ENCODE assay signal across 14 cellular contexts in genomic region chr12:40647651-40648050, GRCh38. TPM values are rescaled to one million over a fixed set of nuclear protein-coding genes. Genes with fewer than 3 reads are reported as not detected.
"Had no signal": no experiment of that assay in that cellular context is flagged by ENCODE, and none has a peak within 500 bp of the region (broad histone marks: within the 10 kb centered on the region; RNA-seq: fewer than 3 reads in every experiment).

No MANE protein-coding gene starts in this region.

- H3K27me3 Mint-ChIP-seq: activated naive CD8-positive, alpha-beta T cell treated with anti-CD3 and anti-CD28 coated beads for 36 hours; brain had no signal

- H3K36me3 ChIP-seq: neural progenitor cell, pancreas had no signal

- H3K4me3 ChIP-seq: neural progenitor cell, pancreas had no signal

- H3K4me1 Mint-ChIP-seq: activated naive CD8-positive, alpha-beta T cell treated with anti-CD3 and anti-CD28 coated beads for 36 hours had no signal

- H3K4me1 ChIP-seq: pancreas had no signal

- H3K36me3 Mint-ChIP-seq: activated naive CD8-positive, alpha-beta T cell treated with anti-CD3 and anti-CD28 coated beads for 36 hours; brain had no signal

- H3K27me3 ChIP-seq: neural progenitor cell, pancreas had no signal

- H3K9me3 ChIP-seq: pancreas had no signal

- ATAC-seq: pancreas; sciatic nerve; stimulated activated naive CD8-positive, alpha-beta T cell treated with anti-CD3 and anti-CD28 coated beads, Interleukin-15, Interleukin-2, amounts not matched to agents 100 U/mL and 50 U/mL, for 24 hours had no signal

- H3K27ac Mint-ChIP-seq: activated naive CD8-positive, alpha-beta T cell treated with anti-CD3 and anti-CD28 coated beads for 36 hours; activated T-helper 1 cell treated with anti-CD3 and anti-CD28 coated beads, Interleukin-12 subunit alpha, Interleukin-12 subunit beta, Interleukin-2, Interleukin-4 antibody, amounts not matched to agents 30 ng/mL and 10 ng/mL and 1 ng/mL, durations not matched to agents 14 hours and 24 hours and 36 hours; neural progenitor cell had no signal

- DNase-seq: activated naive CD8-positive, alpha-beta T cell treated with anti-CD3 and anti-CD28 coated beads for 36 hours; amygdala; effector CD8-positive, alpha-beta T cell; hippocampal formation; kidney glomerular epithelial cell; midbrain; pancreas; stimulated activated naive CD8-positive, alpha-beta T cell treated with anti-CD3 and anti-CD28 coated beads, Interleukin-15, Interleukin-2, amounts not matched to agents 100 U/mL and 50 U/mL, for 24 hours had no signal

- H3K27ac ChIP-seq: neural progenitor cell, pancreas had no signal

- H3K4me3 Mint-ChIP-seq: activated naive CD8-positive, alpha-beta T cell treated with anti-CD3 and anti-CD28 coated beads for 36 hours; activated T-helper 1 cell treated with anti-CD3 and anti-CD28 coated beads, Interleukin-12 subunit alpha, Interleukin-12 subunit beta, Interleukin-2, Interleukin-4 antibody, amounts not matched to agents 30 ng/mL and 10 ng/mL and 1 ng/mL, durations not matched to agents 14 hours and 24 hours and 36 hours; brain; neural progenitor cell had no signal

- H3K9me3 Mint-ChIP-seq: activated naive CD8-positive, alpha-beta T cell treated with anti-CD3 and anti-CD28 coated beads for 36 hours had no signal

RNA-seq across cellular contexts. Expression of gene CNTN1, which starts 44.6 kb away (rescaled TPM):
- total RNA-seq: activated CD8-positive, alpha-beta memory T cell treated with anti-CD3 and anti-CD28 coated beads for 36 hours; activated naive CD8-positive, alpha-beta T cell treated with anti-CD3 and anti-CD28 coated beads for 36 hours; activated T-helper 1 cell treated with anti-CD3 and anti-CD28 coated beads, Interleukin-12 subunit alpha, Interleukin-12 subunit beta, Interleukin-2, Interleukin-4 antibody, amounts not matched to agents 30 ng/mL and 10 ng/mL and 1 ng/mL, durations not matched to agents 14 hours and 24 hours and 36 hours; myocyte had no signal
